25 cellular contexts compared by ENCODE assay signal in genomic region chr7:45123913-45124312, GRCh38. TPM values are rescaled to one million over a fixed set of nuclear protein-coding genes. Genes with fewer than 3 reads are reported as not detected.
DNase-seq lines count a peak whose midpoint lies in the region; ATAC-seq and TF ChIP-seq lines count a peak whose summit lies in the region.
"Had no signal": no experiment of that assay in that cellular context is flagged by ENCODE, and none has a peak within 500 bp of the region (broad histone marks: within the 10 kb centered on the region; RNA-seq: fewer than 3 reads in every experiment).

No MANE protein-coding gene starts in this region.

- intact Hi-C loops in activated CD4-positive, alpha-beta memory T cell treated with anti-CD3 and anti-CD28 coated beads for 36 hours (cut with micrococcal nuclease), result no loop called here

- H3K9me3 ChIP-seq in HEK293 (ENCODE audit: control insufficient read depth, insufficient read depth, low read depth, low read length), result no peaks in the 10 kb centered on the region
- H3K9me3 ChIP-seq: A549, adrenal gland, BE2C, Caco-2, pancreas had no signal

- POLR2A ChIA-PET in activated CD4-positive, alpha-beta memory T cell treated with anti-CD3 and anti-CD28 coated beads, Interleukin-2, amount 10 ng/mL, durations not matched to agents 7 days and 5 days (lab: Charles Lee), result interaction anchor here (0.9 to 6.8 kb wide), 9 partner anchors 12 to 276 kb away, joined by 4 to 149 read pairs (median 9); partner anchors contain the start of genes H2AZ2, MYO1G, PURB and TBRG4
- POLR2A ChIA-PET in activated CD4-positive, alpha-beta memory T cell treated with anti-CD3 and anti-CD28 coated beads for 36 hours (lab: Charles Lee), result interaction anchor here (1.1 kb wide), 1 partner anchor 9 kb away, joined by 3 read pairs; no protein-coding TSS in a partner anchor
- POLR2A ChIA-PET in HEK293 (lab: Yijun Ruan, JAX), result no interaction called here

- H3K4me1 ChIP-seq in HEK293 (ENCODE audit: control insufficient read depth, insufficient read depth, low read length), result no peaks in the 10 kb centered on the region
- H3K4me1 ChIP-seq: A549, adrenal gland, BE2C, Caco-2, pancreas had no signal

- peak overlapping the region; percentile 93 for H3K27ac Mint-ChIP-seq in activated CD4-positive, alpha-beta memory T cell treated with anti-CD3 and anti-CD28 coated beads, Interleukin-2, amount 10 ng/mL, durations not matched to agents 7 days and 5 days
- no peak overlapping the region for H3K27ac Mint-ChIP-seq in activated CD4-positive, alpha-beta memory T cell treated with anti-CD3 and anti-CD28 coated beads for 36 hours
- no peak overlapping the region for H3K27ac Mint-ChIP-seq in chondrocyte (ENCODE audit: unreplicated experiment)
- H3K27ac Mint-ChIP-seq in natural killer cell treated with Interleukin-12 subunit alpha and Interleukin-12 subunit beta and Interleukin-15 and Interleukin-18, amount 100 ng/mL, for 72 hours, result peak overlapping the region; percentile 74 to 91
- H3K27ac Mint-ChIP-seq: type B pancreatic cell had no signal

- H3K27ac ChIP-seq in HEK293 (ENCODE audit: extremely low read depth, low read depth, low read length), result no peak overlapping the region
- H3K27ac ChIP-seq: A549, adrenal gland, coronary artery, pancreas, SK-N-MC had no signal

- H3K4me1 Mint-ChIP-seq in activated CD4-positive, alpha-beta memory T cell treated with anti-CD3 and anti-CD28 coated beads, Interleukin-2, amount 10 ng/mL, durations not matched to agents 7 days and 5 days, result peaks cover 25% of the 10 kb centered on the region
- H3K4me1 Mint-ChIP-seq in activated CD4-positive, alpha-beta memory T cell treated with anti-CD3 and anti-CD28 coated beads for 36 hours (ENCODE audit: low read depth), result peaks cover 16% of the 10 kb centered on the region
- H3K4me1 Mint-ChIP-seq in chondrocyte (ENCODE audit: low read depth), result no peaks in the 10 kb centered on the region
- peaks cover 11 to 25% of the 10 kb centered on the region in 2 donors for H3K4me1 Mint-ChIP-seq in natural killer cell treated with Interleukin-12 subunit alpha and Interleukin-12 subunit beta and Interleukin-15 and Interleukin-18, amount 100 ng/mL, for 72 hours (ENCODE audit: low read depth in 2 of 2)

- CTCF ChIA-PET in activated CD4-positive, alpha-beta memory T cell treated with anti-CD3 and anti-CD28 coated beads, Interleukin-2, amount 10 ng/mL, durations not matched to agents 7 days and 5 days (lab: Charles Lee), result interaction anchor here (3.5 to 4.1 kb wide), 2 partner anchors 12 kb away, joined by 25 to 37 read pairs; partner anchors contain the start of gene TBRG4
- CTCF ChIA-PET in activated CD4-positive, alpha-beta memory T cell treated with anti-CD3 and anti-CD28 coated beads for 36 hours (lab: Charles Lee), result interaction anchor here (1.9 to 3.0 kb wide), 2 partner anchors 12 to 150 kb away, joined by 4 to 15 read pairs; no protein-coding TSS in a partner anchor
- CTCF ChIA-PET in HEK293 (lab: Yijun Ruan, JAX), result interaction anchor here (0.6 to 3.1 kb wide), 2 partner anchors 12 to 1189 kb away, joined by 3 to 11 read pairs; no protein-coding TSS in a partner anchor

- H3K4me3 ChIP-seq in HEK293 (ENCODE audit: low read depth, low read length), result no peak overlapping the region
- H3K4me3 ChIP-seq: A549, adrenal gland, coronary artery, pancreas, SK-N-MC had no signal

- no peaks in the 10 kb centered on the region for H3K9me3 Mint-ChIP-seq in activated CD4-positive, alpha-beta memory T cell treated with anti-CD3 and anti-CD28 coated beads, Interleukin-2, amount 10 ng/mL, durations not matched to agents 7 days and 5 days
- no peaks in the 10 kb centered on the region for H3K9me3 Mint-ChIP-seq in activated CD4-positive, alpha-beta memory T cell treated with anti-CD3 and anti-CD28 coated beads for 36 hours
- H3K9me3 Mint-ChIP-seq in chondrocyte (ENCODE audit: low read depth), result no peaks in the 10 kb centered on the region
- H3K9me3 Mint-ChIP-seq in natural killer cell treated with Interleukin-12 subunit alpha and Interleukin-12 subunit beta and Interleukin-15 and Interleukin-18, amount 100 ng/mL, for 72 hours, result no peaks in the 10 kb centered on the region
- H3K9me3 Mint-ChIP-seq: memory B cell, type B pancreatic cell had no signal

- ATAC-seq in natural killer cell treated with Interleukin-12 subunit alpha and Interleukin-12 subunit beta and Interleukin-15 and Interleukin-18, amount 100 ng/mL, for 72 hours, result no peak
- no peak for ATAC-seq in GM21576 (IDR thresholded peaks at IDR 0.05; ENCODE audit: unreplicated experiment)
- ATAC-seq: A549, pancreas, right cardiac atrium had no signal

- no peaks in the 10 kb centered on the region for H3K36me3 Mint-ChIP-seq in activated CD4-positive, alpha-beta memory T cell treated with anti-CD3 and anti-CD28 coated beads, Interleukin-2, amount 10 ng/mL, durations not matched to agents 7 days and 5 days (ENCODE audit: low read depth)
- H3K36me3 Mint-ChIP-seq in activated CD4-positive, alpha-beta memory T cell treated with anti-CD3 and anti-CD28 coated beads for 36 hours, result no peaks in the 10 kb centered on the region
- H3K36me3 Mint-ChIP-seq in chondrocyte (ENCODE audit: low read depth), result no peaks in the 10 kb centered on the region
- no peaks in the 10 kb centered on the region for H3K36me3 Mint-ChIP-seq in natural killer cell treated with Interleukin-12 subunit alpha and Interleukin-12 subunit beta and Interleukin-15 and Interleukin-18, amount 100 ng/mL, for 72 hours
- H3K36me3 Mint-ChIP-seq: memory B cell, type B pancreatic cell had no signal

- H3K36me3 ChIP-seq in HEK293 (ENCODE audit: control insufficient read depth in 2 of 2, insufficient read depth in 1 of 2, low read length in 2 of 2), result no peaks in the 10 kb centered on the region
- H3K36me3 ChIP-seq: adrenal gland, BE2C, pancreas had no signal

- no peak for TF ChIP-seq CTCF in HEK293 (tag by site-specific recombination; IDR thresholded peaks at IDR 0.05)
- TF ChIP-seq CTCF in chondrocyte (IDR thresholded peaks at IDR 0.05), result no peak

- no peaks in the 10 kb centered on the region for H3K27me3 Mint-ChIP-seq in activated CD4-positive, alpha-beta memory T cell treated with anti-CD3 and anti-CD28 coated beads, Interleukin-2, amount 10 ng/mL, durations not matched to agents 7 days and 5 days
- H3K27me3 Mint-ChIP-seq in activated CD4-positive, alpha-beta memory T cell treated with anti-CD3 and anti-CD28 coated beads for 36 hours, result no peaks in the 10 kb centered on the region
- H3K27me3 Mint-ChIP-seq in chondrocyte (ENCODE audit: low read depth), result no peaks in the 10 kb centered on the region
- H3K27me3 Mint-ChIP-seq in natural killer cell treated with Interleukin-12 subunit alpha and Interleukin-12 subunit beta and Interleukin-15 and Interleukin-18, amount 100 ng/mL, for 72 hours, result no peaks in the 10 kb centered on the region

- no peak for DNase-seq in activated CD4-positive, alpha-beta memory T cell treated with anti-CD3 and anti-CD28 coated beads, Interleukin-2, amount 10 ng/mL, durations not matched to agents 7 days and 5 days
- no peak for DNase-seq in activated CD4-positive, alpha-beta memory T cell treated with anti-CD3 and anti-CD28 coated beads for 36 hours
- peak; percentile 83 for DNase-seq in chondrocyte (ENCODE audit: low spot score)
- no peak for DNase-seq in natural killer cell treated with Interleukin-12 subunit alpha and Interleukin-12 subunit beta and Interleukin-15 and Interleukin-18, amount 100 ng/mL, for 72 hours (ENCODE audit: low spot score)
- no peak for DNase-seq in HuH-7.5 (ENCODE audit: low spot score)
- no peak for DNase-seq in OCI-M2 (lab: John Stamatoyannopoulos, UW; ENCODE audit: unreplicated experiment)
- DNase-seq: activated CD4-positive, CD25-positive, alpha-beta regulatory T cell treated with anti-CD3 and anti-CD28 coated beads, Interleukin-2, amount 50 U/mL, for 72 hours; adrenal gland; BE2C; Caco-2; NCI-H1105 treated with DMSO at 0.1 percent for 48 hours; NCI-H2107; NK-92 treated with Interleukin-12 subunit alpha and Interleukin-12 subunit beta, amount 100 ng/mL, for 24 hours; pancreas; right cardiac atrium; T1000 had no signal

- no peak overlapping the region for H3K4me3 Mint-ChIP-seq in activated CD4-positive, alpha-beta memory T cell treated with anti-CD3 and anti-CD28 coated beads, Interleukin-2, amount 10 ng/mL, durations not matched to agents 7 days and 5 days
- H3K4me3 Mint-ChIP-seq in activated CD4-positive, alpha-beta memory T cell treated with anti-CD3 and anti-CD28 coated beads for 36 hours, result no peak overlapping the region
- no peak overlapping the region for H3K4me3 Mint-ChIP-seq in chondrocyte (ENCODE audit: unreplicated experiment)
- no peak overlapping the region for H3K4me3 Mint-ChIP-seq in natural killer cell treated with Interleukin-12 subunit alpha and Interleukin-12 subunit beta and Interleukin-15 and Interleukin-18, amount 100 ng/mL, for 72 hours
- H3K4me3 Mint-ChIP-seq: type B pancreatic cell had no signal

TF ChIP-seq in HEK293, 187 proteins besides CTCF, POLR2A, EP300 and RAD21:
- no peak for TF ChIP-seq ZNF623 (tag by site-specific recombination; IDR thresholded peaks at IDR 0.05)
- TF ChIP-seq GLIS1 (tag by site-specific recombination; IDR thresholded peaks at IDR 0.05), result peak; percentile 21; the same call in 1 of the 2 replicates

RNA-seq across cellular contexts. Expression of gene TBRG4, which starts 12.4 kb away (rescaled TPM):
- 100 to 1,000 TPM in 1 of 2 experiments, 10 to 100 TPM in 1; 98.8 to 103 TPM for total RNA-seq in activated CD4-positive, alpha-beta memory T cell treated with anti-CD3 and anti-CD28 coated beads, Interleukin-2, amount 10 ng/mL, durations not matched to agents 7 days and 5 days
- 100 to 1,000 TPM; 135 to 137 TPM for total RNA-seq in activated CD4-positive, alpha-beta memory T cell treated with anti-CD3 and anti-CD28 coated beads for 36 hours
- total RNA-seq in chondrocyte, result 39.5 to 45.7 TPM (median 43.7 TPM) in 3 replicates
- 100 to 1,000 TPM; 123 to 211 TPM for total RNA-seq in natural killer cell treated with Interleukin-12 subunit alpha and Interleukin-12 subunit beta and Interleukin-15 and Interleukin-18, amount 100 ng/mL, for 72 hours

RNA-seq across cellular contexts. Expression of gene RAMP3, which starts 33.7 kb away (rescaled TPM):
- not detected for total RNA-seq in activated CD4-positive, alpha-beta memory T cell treated with anti-CD3 and anti-CD28 coated beads, Interleukin-2, amount 10 ng/mL, durations not matched to agents 7 days and 5 days
- total RNA-seq in activated CD4-positive, alpha-beta memory T cell treated with anti-CD3 and anti-CD28 coated beads for 36 hours, result not detected
- total RNA-seq in chondrocyte, result not detected in 3 replicates
- total RNA-seq in natural killer cell treated with Interleukin-12 subunit alpha and Interleukin-12 subunit beta and Interleukin-15 and Interleukin-18, amount 100 ng/mL, for 72 hours, result not detected
- total RNA-seq: Caco-2, HT1080, NCI-H460 had no signal

RNA-seq across cellular contexts. Expression of gene NACAD, which starts 35.1 kb away (rescaled TPM):
- under 1 TPM in 1 of 2 experiments, not detected in 1; 0.60 TPM for total RNA-seq in activated CD4-positive, alpha-beta memory T cell treated with anti-CD3 and anti-CD28 coated beads, Interleukin-2, amount 10 ng/mL, durations not matched to agents 7 days and 5 days
- total RNA-seq in activated CD4-positive, alpha-beta memory T cell treated with anti-CD3 and anti-CD28 coated beads for 36 hours, result under 1 TPM; 0.10 to 0.21 TPM
- total RNA-seq in chondrocyte, result 12.4 to 21.9 TPM (median 19.0 TPM) in 3 replicates
- total RNA-seq in natural killer cell treated with Interleukin-12 subunit alpha and Interleukin-12 subunit beta and Interleukin-15 and Interleukin-18, amount 100 ng/mL, for 72 hours, result 1 to 10 TPM; 1.1 to 1.9 TPM
- total RNA-seq: NCI-H460 had no signal

Comparison
In these comparisons a context has a peak if more than half of its experiments do, and no peak if none do; other contexts are left out.
1. H3K27ac Mint-ChIP-seq: peak in activated CD4-positive, alpha-beta memory T cell treated with anti-CD3 and anti-CD28 coated beads, Interleukin-2, amount 10 ng/mL, durations not matched to agents 7 days and 5 days (single experiment) and natural killer cell treated with Interleukin-12 subunit alpha and Interleukin-12 subunit beta and Interleukin-15 and Interleukin-18, amount 100 ng/mL, for 72 hours (2 of 2); none in activated CD4-positive, alpha-beta memory T cell treated with anti-CD3 and anti-CD28 coated beads for 36 hours (single experiment) and chondrocyte (single experiment).